Comparison of ENCODE assay signal across 1 cellular context in the genomic region with DNA sequence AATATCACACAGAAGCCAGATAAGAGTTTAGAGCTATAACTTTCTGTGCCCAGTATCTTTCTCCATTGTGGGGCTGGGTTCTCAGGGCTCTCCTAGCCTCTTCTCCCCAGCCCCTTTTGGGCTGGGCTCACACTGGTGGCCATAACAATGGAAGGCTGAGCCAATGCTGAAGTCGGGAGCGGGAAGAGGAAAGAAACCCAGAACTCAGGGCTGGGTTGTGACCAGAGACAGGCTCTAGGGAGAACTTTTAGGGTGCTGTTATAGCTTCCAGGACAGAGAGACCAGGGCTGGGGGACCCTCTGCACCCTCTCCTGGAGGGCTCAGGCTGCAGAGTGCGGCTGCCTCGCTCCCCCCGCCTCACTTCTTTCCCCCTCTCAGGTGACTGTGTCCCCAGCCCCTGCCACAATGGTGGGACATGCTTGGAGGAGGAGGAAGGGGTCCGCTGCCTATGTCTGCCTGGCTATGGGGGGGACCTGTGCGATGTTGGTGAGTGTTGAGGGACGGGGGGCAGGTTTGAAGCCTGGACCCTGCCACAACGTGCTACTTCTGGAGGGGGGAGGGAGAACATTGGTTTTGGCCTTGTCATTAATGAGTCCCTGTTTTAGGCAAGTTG.
TF ChIP-seq lines count a peak whose summit lies in the region.

No MANE protein-coding gene starts in this region.

TF ChIP-seq in HepG2, 621 proteins besides CTCF, POLR2A, EP300 and RAD21:
- TF ChIP-seq ELF4 (CRISPR knock-in tag; IDR thresholded peaks at IDR 0.05; ENCODE audit: borderline replicate concordance) = no peak
- TF ChIP-seq KLF11 (CRISPR knock-in tag; IDR thresholded peaks at IDR 0.05) = no peak
- no peak for TF ChIP-seq HHEX (CRISPR knock-in tag; IDR thresholded peaks at IDR 0.05)
- TF ChIP-seq GFI1 (CRISPR knock-in tag; IDR thresholded peaks at IDR 0.05; ENCODE audit: borderline replicate concordance) = no peak
- no peak for TF ChIP-seq CCDC6 (CRISPR knock-in tag; IDR thresholded peaks at IDR 0.05)
- TF ChIP-seq ZNF496 (CRISPR knock-in tag; IDR thresholded peaks at IDR 0.05; ENCODE audit: insufficient replicate concordance) = no peak
- TF ChIP-seq, protein P1, sequence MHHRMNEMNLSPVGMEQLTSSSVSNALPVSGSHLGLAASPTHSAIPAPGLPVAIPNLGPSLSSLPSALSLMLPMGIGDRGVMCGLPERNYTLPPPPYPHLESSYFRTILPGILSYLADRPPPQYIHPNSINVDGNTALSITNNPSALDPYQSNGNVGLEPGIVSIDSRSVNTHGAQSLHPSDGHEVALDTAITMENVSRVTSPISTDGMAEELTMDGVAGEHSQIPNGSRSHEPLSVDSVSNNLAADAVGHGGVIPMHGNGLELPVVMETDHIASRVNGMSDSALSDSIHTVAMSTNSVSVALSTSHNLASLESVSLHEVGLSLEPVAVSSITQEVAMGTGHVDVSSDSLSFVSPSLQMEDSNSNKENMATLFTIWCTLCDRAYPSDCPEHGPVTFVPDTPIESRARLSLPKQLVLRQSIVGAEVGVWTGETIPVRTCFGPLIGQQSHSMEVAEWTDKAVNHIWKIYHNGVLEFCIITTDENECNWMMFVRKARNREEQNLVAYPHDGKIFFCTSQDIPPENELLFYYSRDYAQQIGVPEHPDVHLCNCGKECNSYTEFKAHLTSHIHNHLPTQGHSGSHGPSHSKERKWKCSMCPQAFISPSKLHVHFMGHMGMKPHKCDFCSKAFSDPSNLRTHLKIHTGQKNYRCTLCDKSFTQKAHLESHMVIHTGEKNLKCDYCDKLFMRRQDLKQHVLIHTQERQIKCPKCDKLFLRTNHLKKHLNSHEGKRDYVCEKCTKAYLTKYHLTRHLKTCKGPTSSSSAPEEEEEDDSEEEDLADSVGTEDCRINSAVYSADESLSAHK (CRISPR knock-in tag; IDR thresholded peaks at IDR 0.05; ENCODE audit: borderline replicate concordance) = no peak
- TF ChIP-seq, protein P2, sequence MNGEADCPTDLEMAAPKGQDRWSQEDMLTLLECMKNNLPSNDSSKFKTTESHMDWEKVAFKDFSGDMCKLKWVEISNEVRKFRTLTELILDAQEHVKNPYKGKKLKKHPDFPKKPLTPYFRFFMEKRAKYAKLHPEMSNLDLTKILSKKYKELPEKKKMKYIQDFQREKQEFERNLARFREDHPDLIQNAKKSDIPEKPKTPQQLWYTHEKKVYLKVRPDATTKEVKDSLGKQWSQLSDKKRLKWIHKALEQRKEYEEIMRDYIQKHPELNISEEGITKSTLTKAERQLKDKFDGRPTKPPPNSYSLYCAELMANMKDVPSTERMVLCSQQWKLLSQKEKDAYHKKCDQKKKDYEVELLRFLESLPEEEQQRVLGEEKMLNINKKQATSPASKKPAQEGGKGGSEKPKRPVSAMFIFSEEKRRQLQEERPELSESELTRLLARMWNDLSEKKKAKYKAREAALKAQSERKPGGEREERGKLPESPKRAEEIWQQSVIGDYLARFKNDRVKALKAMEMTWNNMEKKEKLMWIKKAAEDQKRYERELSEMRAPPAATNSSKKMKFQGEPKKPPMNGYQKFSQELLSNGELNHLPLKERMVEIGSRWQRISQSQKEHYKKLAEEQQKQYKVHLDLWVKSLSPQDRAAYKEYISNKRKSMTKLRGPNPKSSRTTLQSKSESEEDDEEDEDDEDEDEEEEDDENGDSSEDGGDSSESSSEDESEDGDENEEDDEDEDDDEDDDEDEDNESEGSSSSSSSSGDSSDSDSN (CRISPR knock-in tag; IDR thresholded peaks at IDR 0.05) = no peak
- no peak for TF ChIP-seq KLF6 (CRISPR knock-in tag; IDR thresholded peaks at IDR 0.05)
- TF ChIP-seq ZNF850 (CRISPR knock-in tag; conservative IDR thresholded peaks at IDR 0.05) = no peak
- no peak for TF ChIP-seq TP53 (CRISPR knock-in tag; conservative IDR thresholded peaks at IDR 0.05)
- TF ChIP-seq, protein P3, sequence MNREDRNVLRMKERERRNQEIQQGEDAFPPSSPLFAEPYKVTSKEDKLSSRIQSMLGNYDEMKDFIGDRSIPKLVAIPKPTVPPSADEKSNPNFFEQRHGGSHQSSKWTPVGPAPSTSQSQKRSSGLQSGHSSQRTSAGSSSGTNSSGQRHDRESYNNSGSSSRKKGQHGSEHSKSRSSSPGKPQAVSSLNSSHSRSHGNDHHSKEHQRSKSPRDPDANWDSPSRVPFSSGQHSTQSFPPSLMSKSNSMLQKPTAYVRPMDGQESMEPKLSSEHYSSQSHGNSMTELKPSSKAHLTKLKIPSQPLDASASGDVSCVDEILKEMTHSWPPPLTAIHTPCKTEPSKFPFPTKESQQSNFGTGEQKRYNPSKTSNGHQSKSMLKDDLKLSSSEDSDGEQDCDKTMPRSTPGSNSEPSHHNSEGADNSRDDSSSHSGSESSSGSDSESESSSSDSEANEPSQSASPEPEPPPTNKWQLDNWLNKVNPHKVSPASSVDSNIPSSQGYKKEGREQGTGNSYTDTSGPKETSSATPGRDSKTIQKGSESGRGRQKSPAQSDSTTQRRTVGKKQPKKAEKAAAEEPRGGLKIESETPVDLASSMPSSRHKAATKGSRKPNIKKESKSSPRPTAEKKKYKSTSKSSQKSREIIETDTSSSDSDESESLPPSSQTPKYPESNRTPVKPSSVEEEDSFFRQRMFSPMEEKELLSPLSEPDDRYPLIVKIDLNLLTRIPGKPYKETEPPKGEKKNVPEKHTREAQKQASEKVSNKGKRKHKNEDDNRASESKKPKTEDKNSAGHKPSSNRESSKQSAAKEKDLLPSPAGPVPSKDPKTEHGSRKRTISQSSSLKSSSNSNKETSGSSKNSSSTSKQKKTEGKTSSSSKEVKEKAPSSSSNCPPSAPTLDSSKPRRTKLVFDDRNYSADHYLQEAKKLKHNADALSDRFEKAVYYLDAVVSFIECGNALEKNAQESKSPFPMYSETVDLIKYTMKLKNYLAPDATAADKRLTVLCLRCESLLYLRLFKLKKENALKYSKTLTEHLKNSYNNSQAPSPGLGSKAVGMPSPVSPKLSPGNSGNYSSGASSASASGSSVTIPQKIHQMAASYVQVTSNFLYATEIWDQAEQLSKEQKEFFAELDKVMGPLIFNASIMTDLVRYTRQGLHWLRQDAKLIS (CRISPR knock-in tag; IDR thresholded peaks at IDR 0.05) = no peak
- 0 out of 2 replicates have a peak, but pooled peaks have one; percentile 33 for TF ChIP-seq RBFOX2 (IDR thresholded peaks at IDR 0.05; ENCODE audit: low read depth, low read length)
- no peak for TF ChIP-seq ZNF678 (CRISPR knock-in tag; IDR thresholded peaks at IDR 0.05)
- TF ChIP-seq FLYWCH1 (CRISPR knock-in tag; IDR thresholded peaks at IDR 0.05) = no peak
- no peak for TF ChIP-seq ZNF660 (CRISPR knock-in tag; IDR thresholded peaks at IDR 0.05; ENCODE audit: borderline replicate concordance, low read depth)
- TF ChIP-seq ATAD3A (CRISPR knock-in tag; IDR thresholded peaks at IDR 0.05) = no peak
- TF ChIP-seq HOXA7 (CRISPR knock-in tag; IDR thresholded peaks at IDR 0.05) = no peak
- TF ChIP-seq KLF9 (CRISPR knock-in tag; IDR thresholded peaks at IDR 0.05; ENCODE audit: low read depth) = no peak
- TF ChIP-seq MIER3 (CRISPR knock-in tag; IDR thresholded peaks at IDR 0.05; ENCODE audit: borderline replicate concordance) = no peak
- TF ChIP-seq NONO (IDR thresholded peaks at IDR 0.05) = no peak
- TF ChIP-seq NONO (CRISPR knock-in tag; conservative IDR thresholded peaks at IDR 0.05) = 0 out of 2 replicates have a peak, but pooled peaks have one; percentile 8
- no peak for TF ChIP-seq MZF1 (CRISPR knock-in tag; IDR thresholded peaks at IDR 0.05; ENCODE audit: borderline replicate concordance)
- no peak for TF ChIP-seq SPEN (CRISPR knock-in tag; IDR thresholded peaks at IDR 0.05; ENCODE audit: low read depth)
- TF ChIP-seq ZFP1 (CRISPR knock-in tag; IDR thresholded peaks at IDR 0.05) = no peak
- TF ChIP-seq, protein P4, sequence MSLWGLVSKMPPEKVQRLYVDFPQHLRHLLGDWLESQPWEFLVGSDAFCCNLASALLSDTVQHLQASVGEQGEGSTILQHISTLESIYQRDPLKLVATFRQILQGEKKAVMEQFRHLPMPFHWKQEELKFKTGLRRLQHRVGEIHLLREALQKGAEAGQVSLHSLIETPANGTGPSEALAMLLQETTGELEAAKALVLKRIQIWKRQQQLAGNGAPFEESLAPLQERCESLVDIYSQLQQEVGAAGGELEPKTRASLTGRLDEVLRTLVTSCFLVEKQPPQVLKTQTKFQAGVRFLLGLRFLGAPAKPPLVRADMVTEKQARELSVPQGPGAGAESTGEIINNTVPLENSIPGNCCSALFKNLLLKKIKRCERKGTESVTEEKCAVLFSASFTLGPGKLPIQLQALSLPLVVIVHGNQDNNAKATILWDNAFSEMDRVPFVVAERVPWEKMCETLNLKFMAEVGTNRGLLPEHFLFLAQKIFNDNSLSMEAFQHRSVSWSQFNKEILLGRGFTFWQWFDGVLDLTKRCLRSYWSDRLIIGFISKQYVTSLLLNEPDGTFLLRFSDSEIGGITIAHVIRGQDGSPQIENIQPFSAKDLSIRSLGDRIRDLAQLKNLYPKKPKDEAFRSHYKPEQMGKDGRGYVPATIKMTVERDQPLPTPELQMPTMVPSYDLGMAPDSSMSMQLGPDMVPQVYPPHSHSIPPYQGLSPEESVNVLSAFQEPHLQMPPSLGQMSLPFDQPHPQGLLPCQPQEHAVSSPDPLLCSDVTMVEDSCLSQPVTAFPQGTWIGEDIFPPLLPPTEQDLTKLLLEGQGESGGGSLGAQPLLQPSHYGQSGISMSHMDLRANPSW (CRISPR knock-in tag; IDR thresholded peaks at IDR 0.05; ENCODE audit: borderline replicate concordance) = no peak
- no peak for TF ChIP-seq ZNF674 (CRISPR knock-in tag; IDR thresholded peaks at IDR 0.05; ENCODE audit: low read depth)
- no peak for TF ChIP-seq ZNF841 (CRISPR knock-in tag; IDR thresholded peaks at IDR 0.05; ENCODE audit: borderline replicate concordance)
- TF ChIP-seq, protein P5, sequence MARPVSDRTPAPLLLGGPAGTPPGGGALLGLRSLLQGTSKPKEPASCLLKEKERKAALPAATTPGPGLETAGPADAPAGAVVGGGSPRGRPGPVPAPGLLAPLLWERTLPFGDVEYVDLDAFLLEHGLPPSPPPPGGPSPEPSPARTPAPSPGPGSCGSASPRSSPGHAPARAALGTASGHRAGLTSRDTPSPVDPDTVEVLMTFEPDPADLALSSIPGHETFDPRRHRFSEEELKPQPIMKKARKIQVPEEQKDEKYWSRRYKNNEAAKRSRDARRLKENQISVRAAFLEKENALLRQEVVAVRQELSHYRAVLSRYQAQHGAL (CRISPR knock-in tag; IDR thresholded peaks at IDR 0.05; ENCODE audit: not compliant biosample characterization) = no peak
- no peak for TF ChIP-seq HIVEP1 (CRISPR knock-in tag; IDR thresholded peaks at IDR 0.05)
- peak; percentile 30 for TF ChIP-seq AGO2 (optimal IDR thresholded peaks at IDR 0.05; ENCODE audit: low read depth, low read length)
- TF ChIP-seq POLR2G (IDR thresholded peaks at IDR 0.05; ENCODE audit: low read depth, low read length) = peak; percentile 51; the same call in 1 of the 2 replicates
- TF ChIP-seq, protein P6, sequence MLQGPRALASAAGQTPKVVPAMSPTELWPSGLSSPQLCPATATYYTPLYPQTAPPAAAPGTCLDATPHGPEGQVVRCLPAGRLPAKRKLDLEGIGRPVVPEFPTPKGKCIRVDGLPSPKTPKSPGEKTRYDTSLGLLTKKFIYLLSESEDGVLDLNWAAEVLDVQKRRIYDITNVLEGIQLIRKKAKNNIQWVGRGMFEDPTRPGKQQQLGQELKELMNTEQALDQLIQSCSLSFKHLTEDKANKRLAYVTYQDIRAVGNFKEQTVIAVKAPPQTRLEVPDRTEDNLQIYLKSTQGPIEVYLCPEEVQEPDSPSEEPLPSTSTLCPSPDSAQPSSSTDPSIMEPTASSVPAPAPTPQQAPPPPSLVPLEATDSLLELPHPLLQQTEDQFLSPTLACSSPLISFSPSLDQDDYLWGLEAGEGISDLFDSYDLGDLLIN (CRISPR knock-in tag; IDR thresholded peaks at IDR 0.05; ENCODE audit: borderline replicate concordance) = no peak
- no peak for TF ChIP-seq ZNF501 (CRISPR knock-in tag; IDR thresholded peaks at IDR 0.05)
- no peak for TF ChIP-seq SMARCE1 (IDR thresholded peaks at IDR 0.05; ENCODE audit: borderline replicate concordance)
